In genomic region chr6:30821862-30822784, GRCh38 we compare ENCODE assay signal across 8 cellular contexts.
A peak's percentile ranks its signal among the peaks of the same experiment; 100 is the strongest.
DNase-seq lines count a peak whose midpoint lies in the region; ATAC-seq lines count a peak whose summit lies in the region.

No MANE protein-coding gene starts in this region.

- peak overlapping the region in 4 of 6 donors; percentile 5 to 78 (median 24) for H3K27ac Mint-ChIP-seq in immature natural killer cell

- H3K36me3 ChIP-seq in HUES6 (ENCODE audit: control insufficient read depth, insufficient read depth, low read length) (no peaks in the 10 kb centered on the region), adipocyte (ENCODE audit: control insufficient read depth, insufficient read depth, low read length, severe bottlenecking) (no peaks in the 10 kb centered on the region)

- H3K9me3 ChIP-seq in HUES6 (ENCODE audit: control insufficient read depth, insufficient read depth, low read depth, low read length) (no peaks in the 10 kb centered on the region), adipocyte (ENCODE audit: control insufficient read depth, low read length) (no peaks in the 10 kb centered on the region)

- H3K9ac ChIP-seq in HUES6 (ENCODE audit: low read length): peak overlapping the region; percentile 10
- peak overlapping the region; percentile 56 for H3K9ac ChIP-seq in adipocyte (ENCODE audit: low read length)

- H3K27me3 ChIP-seq in HUES6 (ENCODE audit: control insufficient read depth, insufficient read depth, low read length): no peaks in the 10 kb centered on the region
- no peaks in the 10 kb centered on the region for H3K27me3 ChIP-seq in adipocyte (replicated peaks; ENCODE audit: control insufficient read depth, insufficient read depth, low read length)

- peaks cover 0 to 1% (median 0%) of the 10 kb centered on the region in 3 donors for H3K27me3 Mint-ChIP-seq in immature natural killer cell (ENCODE audit: low read depth in 3 of 3)

- no peaks in the 10 kb centered on the region for H3K9me3 Mint-ChIP-seq in immature natural killer cell

- DNase-seq in DMS53 (lab: John Stamatoyannopoulos, UW) (peak; percentile 60), adipocyte (ENCODE audit: low read depth) (peak; percentile 71), immature natural killer cell (peak; percentile 18 to 38 (median 21)), superior temporal gyrus (ENCODE audit: extremely low spot score) (peak; percentile 73), GF-D8 (lab: John Stamatoyannopoulos, UW) (no peak)
- no peak for DNase-seq in stimulated activated naive CD4-positive, alpha-beta T cell treated with Interleukin-2 at 50 U/mL for 16 hours (lab: John Stamatoyannopoulos, UW)

- H3K4me3 ChIP-seq in HUES6 (ENCODE audit: low read depth, low read length): no peak overlapping the region
- no peak overlapping the region for H3K4me3 ChIP-seq in adipocyte (ENCODE audit: low read length)

- H3K4me1 Mint-ChIP-seq in immature natural killer cell: peaks cover 5 to 7% of the 10 kb centered on the region in 2 donors

- no peak overlapping the region for H3K4me3 Mint-ChIP-seq in immature natural killer cell

- H3K36me3 Mint-ChIP-seq in immature natural killer cell: peaks cover 0 to 7% (median 0%) of the 10 kb centered on the region in 3 donors

- no peak overlapping the region for H3K27ac ChIP-seq in HUES6 (ENCODE audit: low read depth, low read length)

- no peak for ATAC-seq in HG03442 (IDR thresholded peaks at IDR 0.05; ENCODE audit: unreplicated experiment)

- H3K4me1 ChIP-seq in HUES6 (ENCODE audit: control insufficient read depth, insufficient read depth, low read length) (peaks cover 22% of the 10 kb centered on the region; the same call in 1 of the 2 replicates), adipocyte (ENCODE audit: control insufficient read depth, insufficient read depth, low read length) (peaks cover 36% of the 10 kb centered on the region)

Comparison
In these comparisons a context has a peak if more than half of its experiments do, and no peak if none do; other contexts are left out.
1. DNase-seq: peak in DMS53 (single experiment), adipocyte (single experiment), immature natural killer cell (3 of 3) and superior temporal gyrus (single experiment); none in GF-D8 (single experiment) and stimulated activated naive CD4-positive, alpha-beta T cell treated with Interleukin-2 at 50 U/mL for 16 hours (single experiment).